Comparison of ENCODE assay signal across 8 cellular contexts in the genomic region with DNA sequence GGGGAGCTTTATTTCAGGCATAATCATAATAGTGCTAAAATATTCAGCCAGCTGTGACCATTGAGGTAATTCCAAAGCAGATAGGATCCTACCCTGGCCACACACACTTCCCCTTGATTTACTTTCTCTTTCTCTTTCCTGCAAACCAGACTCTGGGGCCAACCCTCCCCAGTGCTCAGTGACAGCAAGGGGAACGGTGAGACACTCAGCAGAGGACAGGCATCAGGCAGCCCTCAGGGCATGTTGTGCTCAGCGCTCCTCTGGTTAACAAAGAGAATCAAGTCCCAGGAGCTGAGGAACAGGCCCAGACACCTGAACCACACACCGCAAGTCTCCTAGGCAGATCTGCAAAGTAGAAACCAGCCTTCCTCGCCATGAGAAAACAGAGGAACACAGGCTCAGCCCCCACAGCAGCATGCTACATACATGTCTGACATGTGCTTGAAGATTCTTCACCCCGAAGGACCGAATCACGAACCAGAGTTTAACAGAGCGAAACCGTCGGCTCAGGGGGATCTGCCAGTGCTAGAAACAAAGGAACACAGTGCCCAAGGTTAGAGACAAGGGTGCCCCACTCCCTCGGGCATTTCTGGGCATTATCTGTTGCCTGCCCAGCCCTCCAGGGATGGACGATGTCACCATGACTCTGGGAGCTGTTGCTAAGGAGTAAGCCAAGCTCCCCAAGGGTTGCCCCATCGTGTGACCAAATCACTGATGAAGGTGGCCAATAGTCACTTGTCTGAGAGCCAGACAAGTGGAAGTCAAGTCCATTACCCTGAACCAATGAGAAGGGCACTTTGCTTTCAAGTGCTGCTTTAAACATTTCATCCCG.
DNase-seq lines count a peak whose midpoint lies in the region; ATAC-seq lines count a peak whose summit lies in the region.

No MANE protein-coding gene starts in this region.

- H3K9me3 ChIP-seq in effector memory CD4-positive, alpha-beta T cell (ENCODE audit: control insufficient read depth, low read length): no peaks in the 10 kb centered on the region

- peak overlapping the region; percentile 20 for H3K4me3 ChIP-seq in effector memory CD4-positive, alpha-beta T cell (ENCODE audit: insufficient read depth, low read depth, low read length, poor library complexity, severe bottlenecking)

- H3K4me1 ChIP-seq in effector memory CD4-positive, alpha-beta T cell (ENCODE audit: control insufficient read depth, insufficient read depth, low read length, poor library complexity, severe bottlenecking): peaks cover 4% of the 10 kb centered on the region

- DNase-seq in activated T-cell treated with anti-CD3 and anti-CD28 coated beads for 24 hours (ENCODE audit: low read depth) (peak; percentile 24), SKM-1 (lab: John Stamatoyannopoulos, UW; ENCODE audit: unreplicated experiment) (peak; percentile 15), NCI-H748 treated with DMSO at 0.1 percent for 48 hours (lab: John Stamatoyannopoulos, UW) (no peak), amygdala (lab: John Stamatoyannopoulos, UW) (no peak)
- no peak for DNase-seq in activated T-cell treated with anti-CD3 and anti-CD28 coated beads, Interleukin-2, amount 50 U/mL, for 48 hours
- DNase-seq in effector memory CD4-positive, alpha-beta T cell: peak; percentile 4 to 23 (median 8)
- DNase-seq in stimulated activated CD4-positive, alpha-beta T cell treated with anti-CD3 and anti-CD28 coated beads, TNF-alpha, amount 100 ng/mL, for 4 hours (ENCODE audit: low read depth in 3 of 3): peak; percentile 11 to 36 (median 34)

- no peaks in the 10 kb centered on the region for H3K27me3 ChIP-seq in effector memory CD4-positive, alpha-beta T cell (replicated peaks; ENCODE audit: control insufficient read depth, insufficient read depth, low read length, poor library complexity, severe bottlenecking)

- H3K36me3 ChIP-seq in effector memory CD4-positive, alpha-beta T cell (ENCODE audit: control insufficient read depth, insufficient read depth, low read length): no peaks in the 10 kb centered on the region

- peak; percentile 92 for ATAC-seq in HG03045 (IDR thresholded peaks at IDR 0.05; ENCODE audit: unreplicated experiment)

- no peak overlapping the region for H3K27ac ChIP-seq in effector memory CD4-positive, alpha-beta T cell (ENCODE audit: insufficient read depth, low read length, poor library complexity, severe bottlenecking)

Comparison
In these comparisons a context has a peak if more than half of its experiments do, and no peak if none do; other contexts are left out.
1. DNase-seq: peak in activated T-cell treated with anti-CD3 and anti-CD28 coated beads for 24 hours (single experiment), SKM-1 (single experiment), effector memory CD4-positive, alpha-beta T cell (3 of 3) and stimulated activated CD4-positive, alpha-beta T cell treated with anti-CD3 and anti-CD28 coated beads, TNF-alpha, amount 100 ng/mL, for 4 hours (3 of 3); none in activated T-cell treated with anti-CD3 and anti-CD28 coated beads, Interleukin-2, amount 50 U/mL, for 48 hours (0 of 2), NCI-H748 treated with DMSO at 0.1 percent for 48 hours (single experiment) and amygdala (0 of 56).